In the genomic region with DNA sequence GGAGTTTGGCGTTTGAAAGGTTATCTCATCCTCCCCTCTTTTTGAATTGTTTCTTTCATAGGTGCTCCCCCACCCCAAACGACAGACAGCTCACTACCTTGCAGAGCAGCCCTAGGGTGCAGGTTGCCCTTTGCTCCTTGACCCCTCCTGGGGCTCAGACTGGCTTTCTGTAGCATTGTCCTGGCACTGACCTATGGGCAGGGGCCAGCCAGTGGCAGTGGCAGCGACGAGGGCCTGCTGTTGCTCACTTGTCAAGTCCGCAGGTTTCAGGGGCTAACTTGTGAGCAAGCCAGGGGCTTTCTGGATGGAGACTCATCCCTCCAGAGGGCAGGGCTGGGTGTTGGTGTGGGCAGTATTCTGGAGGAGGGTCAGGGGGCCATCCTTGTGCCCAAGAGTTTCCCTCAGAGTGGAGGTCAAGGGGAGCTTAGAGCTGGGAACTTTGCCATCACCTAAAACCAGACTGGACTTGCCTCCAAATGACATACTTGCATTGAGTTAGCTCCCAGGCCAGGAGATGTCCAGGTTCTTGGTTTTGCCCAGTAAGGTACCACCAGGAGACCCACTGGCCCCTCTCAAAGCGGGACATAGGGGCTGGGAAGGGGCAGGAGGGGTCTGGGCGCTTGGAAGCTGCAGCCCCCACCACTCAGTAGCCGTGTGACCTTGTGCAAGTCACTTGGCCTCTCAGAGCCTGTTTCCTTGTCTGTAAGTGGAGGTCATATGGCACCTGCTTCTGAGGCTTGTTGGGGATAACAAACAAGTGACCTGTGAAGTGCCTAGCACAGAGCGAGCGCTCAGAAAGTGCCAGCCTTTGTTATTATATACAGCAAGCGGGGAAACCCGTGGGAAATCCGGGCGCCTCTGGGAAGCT, we compare ENCODE assay signal across 8 cellular contexts. TPM values are rescaled to one million over a fixed set of nuclear protein-coding genes. Genes with fewer than 3 reads are reported as not detected.
DNase-seq lines count a peak whose midpoint lies in the region; ATAC-seq and TF ChIP-seq lines count a peak whose summit lies in the region.

No MANE protein-coding gene starts in this region.

- peaks cover 38% of the 10 kb centered on the region for H3K4me1 ChIP-seq in lower lobe of right lung

- H3K36me3 Mint-ChIP-seq in activated T-helper 2 cell treated with anti-CD3 and anti-CD28 coated beads, Interferon-gamma antibody, Interleukin-2, Interleukin-4, amounts not matched to agents 10 μg/mL and 5 μg/mL and 100 μg/mL, durations not matched to agents 14 hours and 24 hours and 36 hours (ENCODE audit: low read depth): no peaks in the 10 kb centered on the region

- peak; percentile 35 for ATAC-seq in GM18907 (IDR thresholded peaks at IDR 0.05; ENCODE audit: unreplicated experiment)
- peak; percentile 15 for ATAC-seq in HG02938 (IDR thresholded peaks at IDR 0.05; ENCODE audit: unreplicated experiment)
- no peak for ATAC-seq in lower lobe of right lung
- no peak for ATAC-seq in GM19035 (IDR thresholded peaks at IDR 0.05; ENCODE audit: unreplicated experiment)

- peak overlapping the region; percentile 59 for H3K4me3 ChIP-seq in lower lobe of right lung

- no peak for TF ChIP-seq CTCF in lower lobe of right lung (IDR thresholded peaks at IDR 0.05)

- no peaks in the 10 kb centered on the region for H3K27me3 ChIP-seq in lower lobe of right lung (ENCODE audit: low read depth)

- no peak for DNase-seq in activated T-helper 2 cell treated with anti-CD3 and anti-CD28 coated beads, Interferon-gamma antibody, Interleukin-2, Interleukin-4, amounts not matched to agents 10 μg/mL and 5 μg/mL and 100 μg/mL, durations not matched to agents 14 hours and 24 hours and 36 hours (ENCODE audit: low spot score)
- DNase-seq in lower lobe of right lung: no peak
- no peak for DNase-seq in LoVo (ENCODE audit: low spot score)
- DNase-seq in DMS79 (lab: John Stamatoyannopoulos, UW): no peak
- no peak for DNase-seq in A172 (ENCODE audit: low spot score)

- no peaks in the 10 kb centered on the region for H3K9me3 Mint-ChIP-seq in activated T-helper 2 cell treated with anti-CD3 and anti-CD28 coated beads, Interferon-gamma antibody, Interleukin-2, Interleukin-4, amounts not matched to agents 10 μg/mL and 5 μg/mL and 100 μg/mL, durations not matched to agents 14 hours and 24 hours and 36 hours

- H3K4me1 Mint-ChIP-seq in activated T-helper 2 cell treated with anti-CD3 and anti-CD28 coated beads, Interferon-gamma antibody, Interleukin-2, Interleukin-4, amounts not matched to agents 10 μg/mL and 5 μg/mL and 100 μg/mL, durations not matched to agents 14 hours and 24 hours and 36 hours (ENCODE audit: low read depth): peaks cover 7% of the 10 kb centered on the region

- H3K4me3 Mint-ChIP-seq in activated T-helper 2 cell treated with anti-CD3 and anti-CD28 coated beads, Interferon-gamma antibody, Interleukin-2, Interleukin-4, amounts not matched to agents 10 μg/mL and 5 μg/mL and 100 μg/mL, durations not matched to agents 14 hours and 24 hours and 36 hours (ENCODE audit: low read depth): peak overlapping the region; percentile 42

- H3K36me3 ChIP-seq in lower lobe of right lung: no peaks in the 10 kb centered on the region

- no peak overlapping the region for H3K27ac Mint-ChIP-seq in activated T-helper 2 cell treated with anti-CD3 and anti-CD28 coated beads, Interferon-gamma antibody, Interleukin-2, Interleukin-4, amounts not matched to agents 10 μg/mL and 5 μg/mL and 100 μg/mL, durations not matched to agents 14 hours and 24 hours and 36 hours

- peak overlapping the region; percentile 96 for H3K27ac ChIP-seq in lower lobe of right lung

- H3K27me3 Mint-ChIP-seq in activated T-helper 2 cell treated with anti-CD3 and anti-CD28 coated beads, Interferon-gamma antibody, Interleukin-2, Interleukin-4, amounts not matched to agents 10 μg/mL and 5 μg/mL and 100 μg/mL, durations not matched to agents 14 hours and 24 hours and 36 hours (ENCODE audit: low read depth): peaks cover 2% of the 10 kb centered on the region

- intact Hi-C loops in activated T-helper 2 cell treated with anti-CD3 and anti-CD28 coated beads, Interferon-gamma antibody, Interleukin-2, Interleukin-4, amounts not matched to agents 10 μg/mL and 5 μg/mL and 100 μg/mL, durations not matched to agents 14 hours and 24 hours and 36 hours (cut with micrococcal nuclease): loop anchor here (5.0 kb wide), 1 partner anchor 62 kb away; the partner anchor contains the start of gene JADE2
- intact Hi-C loops in lower lobe of right lung (cut with DNase I): no loop called here

- H3K9me3 ChIP-seq in lower lobe of right lung: no peaks in the 10 kb centered on the region

RNA-seq across cellular contexts. Expression of gene CDKN2AIPNL, which starts 53.5 kb away (rescaled TPM):
- total RNA-seq in activated T-helper 2 cell treated with anti-CD3 and anti-CD28 coated beads, Interferon-gamma antibody, Interleukin-2, Interleukin-4, amounts not matched to agents 10 μg/mL and 5 μg/mL and 100 μg/mL, durations not matched to agents 14 hours and 24 hours and 36 hours: 34.5 and 37.8 TPM in 2 replicates
- 14.5 TPM for total RNA-seq in lower lobe of right lung
- total RNA-seq in A172 (2014; rRNA removed; shearing (Covaris generic)): 68.4 and 70.6 TPM in 2 replicates

Comparison
In these comparisons a context has a peak if more than half of its experiments do, and no peak if none do; other contexts are left out.
1. ATAC-seq: peak in GM18907 (single experiment) and HG02938 (single experiment); none in lower lobe of right lung (0 of 2) and GM19035 (single experiment).